In genomic region chr9:128555180-128555721, GRCh38 we compare ENCODE assay signal across 9 cellular contexts. TPM values are rescaled to one million over a fixed set of nuclear protein-coding genes. Genes with fewer than 3 reads are reported as not detected.
DNase-seq lines count a peak whose midpoint lies in the region; ATAC-seq and TF ChIP-seq lines count a peak whose summit lies in the region.
"Had no signal": no experiment of that assay in that cellular context is flagged by ENCODE, and none has a peak within 500 bp of the region (broad histone marks: within the 10 kb centered on the region; RNA-seq: fewer than 3 reads in every experiment).

No MANE protein-coding gene starts in this region.

- H4K20me1 ChIP-seq in OCI-LY1 (ENCODE audit: insufficient read depth, low read length): no peaks in the 10 kb centered on the region

- H3K27me3 ChIP-seq in OCI-LY1 (ENCODE audit: insufficient read depth, low read length) (no peaks in the 10 kb centered on the region), neuron (ENCODE audit: insufficient read depth, low read length) (no peaks in the 10 kb centered on the region)
- H3K27me3 ChIP-seq: ovary had no signal

- peaks cover 41% of the 10 kb centered on the region for H3K79me2 ChIP-seq in OCI-LY1 (ENCODE audit: insufficient read depth, low read length)

- ATAC-seq in GM21447 (IDR thresholded peaks at IDR 0.05; ENCODE audit: unreplicated experiment): no peak

- H3K4me3 Mint-ChIP-seq in endothelial cell (ENCODE audit: unreplicated experiment) (no peak overlapping the region), immature natural killer cell (no peak overlapping the region)

- H3K36me3 Mint-ChIP-seq in endothelial cell (ENCODE audit: low read depth, unreplicated experiment) (no peaks in the 10 kb centered on the region), immature natural killer cell (no peaks in the 10 kb centered on the region)

- in situ Hi-C loops in GM13976 (cut with MboI; ENCODE audit: low sequenced_read_pairs, unreplicated experiment): no loop called here

- H3K27ac ChIP-seq in OCI-LY1 (ENCODE audit: low read depth, low read length, poor library complexity, severe bottlenecking): no peak overlapping the region

- H2AFZ ChIP-seq in OCI-LY1 (ENCODE audit: low read length) (no peak overlapping the region), neuron (ENCODE audit: low read depth, low read length) (no peak overlapping the region)

- H3K4me1 Mint-ChIP-seq in endothelial cell (ENCODE audit: unreplicated experiment): peaks cover 36% of the 10 kb centered on the region
- H3K4me1 Mint-ChIP-seq in immature natural killer cell: peaks cover 34 to 46% of the 10 kb centered on the region in 2 donors

- no peaks in the 10 kb centered on the region for H3K9me2 ChIP-seq in OCI-LY1 (ENCODE audit: low read depth, low read length)

- no peaks in the 10 kb centered on the region for H3K9me3 Mint-ChIP-seq in endothelial cell (ENCODE audit: unreplicated experiment)
- no peaks in the 10 kb centered on the region for H3K9me3 Mint-ChIP-seq in immature natural killer cell

- H3K4me3 ChIP-seq in OCI-LY1 (ENCODE audit: low read depth, low read length, poor library complexity, severe bottlenecking) (peak overlapping the region; percentile 96), neuron (ENCODE audit: low read length) (peak overlapping the region; percentile 87)
- H3K4me3 ChIP-seq: ovary had no signal

- H3K9me3 ChIP-seq in OCI-LY1 (ENCODE audit: low read length) (no peaks in the 10 kb centered on the region), neuron (ENCODE audit: low read length) (no peaks in the 10 kb centered on the region)
- H3K9me3 ChIP-seq: ovary had no signal

- H3K4me1 ChIP-seq in OCI-LY1 (ENCODE audit: insufficient read depth, low read length, severe bottlenecking): peaks cover 69% of the 10 kb centered on the region
- H3K4me1 ChIP-seq in neuron (ENCODE audit: insufficient read depth, low read length): peaks cover 56% of the 10 kb centered on the region

- H3K4me2 ChIP-seq in OCI-LY1 (ENCODE audit: low read length): peak overlapping the region; percentile 88

- H3K27ac Mint-ChIP-seq in endothelial cell (ENCODE audit: unreplicated experiment) (no peak overlapping the region), immature natural killer cell (no peak overlapping the region)

- TF ChIP-seq CTCF in OCI-LY1 (IDR thresholded peaks at IDR 0.05; ENCODE audit: low read length) (no peak), endothelial cell (IDR thresholded peaks at IDR 0.05; ENCODE audit: unreplicated experiment) (no peak), GM13976 (IDR thresholded peaks at IDR 0.05; ENCODE audit: borderline replicate concordance, control extremely low read depth, extremely low read depth, insufficient read depth, missing control alignments) (no peak)

- H3K9ac ChIP-seq in OCI-LY1 (ENCODE audit: low read length): peak overlapping the region; percentile 18; the same call in 1 of the 2 replicates

- no peaks in the 10 kb centered on the region for H3K36me3 ChIP-seq in OCI-LY1 (ENCODE audit: insufficient read depth, low read length)
- H3K36me3 ChIP-seq in neuron (ENCODE audit: insufficient read depth, low read length): peaks cover 2% of the 10 kb centered on the region
- H3K36me3 ChIP-seq: ovary had no signal

- DNase-seq in Daoy (ENCODE audit: low read depth) (peak; percentile 82), endothelial cell (ENCODE audit: low spot score) (peak; percentile 28), immature natural killer cell (no peak), NOMO-1 treated with DMSO at 0.1 percent for 48 hours (lab: John Stamatoyannopoulos, UW; ENCODE audit: unreplicated experiment) (no peak), GM13976 (ENCODE audit: low spot score) (no peak)

- peaks cover 5% of the 10 kb centered on the region for H3K27me3 Mint-ChIP-seq in endothelial cell (ENCODE audit: unreplicated experiment)
- H3K27me3 Mint-ChIP-seq in immature natural killer cell (ENCODE audit: low read depth in 3 of 3): peaks cover 7 to 13% (median 9%) of the 10 kb centered on the region in 3 donors

- no peaks in the 10 kb centered on the region for H3F3A ChIP-seq in OCI-LY1 (ENCODE audit: insufficient read depth, low read length)

RNA-seq across cellular contexts. Expression of gene SPTAN1, which starts 2.9 kb away (rescaled TPM):
- 161 and 164 TPM in 2 replicates for total RNA-seq in Daoy (2014; rRNA removed; shearing (Covaris generic))
- total RNA-seq in endothelial cell (ENCODE audit: unreplicated experiment): 810 TPM
- 100 to 1,000 TPM in 1 of 3 donors, 10 to 100 TPM in 1, 1 to 10 TPM in 1; 4.8 to 112 (median 25.5) TPM for polyA plus RNA-seq in immature natural killer cell

RNA-seq across cellular contexts. Expression of gene GLE1, which starts 50.7 kb away (rescaled TPM):
- 56.6 and 58.3 TPM in 2 replicates for total RNA-seq in Daoy (2014; rRNA removed; shearing (Covaris generic))
- 17.5 TPM for total RNA-seq in endothelial cell (ENCODE audit: unreplicated experiment)
- 10 to 100 TPM; 17.4 to 49.3 (median 22.8) TPM for polyA plus RNA-seq in immature natural killer cell

Comparison
In these comparisons a context has a peak if more than half of its experiments do, and no peak if none do; other contexts are left out.
1. DNase-seq: peak in Daoy (single experiment) and endothelial cell (single experiment); none in immature natural killer cell (0 of 3), NOMO-1 treated with DMSO at 0.1 percent for 48 hours (single experiment) and GM13976 (single experiment).